In genomic region chr6:42454428-42454791, GRCh38 we compare ENCODE assay signal across 1 cellular context.
TF ChIP-seq lines count a peak whose summit lies in the region.

No MANE protein-coding gene starts in this region.

TF ChIP-seq in GM12878, 131 proteins besides CTCF, POLR2A, EP300 and RAD21 (continued from another document):
- TF ChIP-seq, protein P1, sequence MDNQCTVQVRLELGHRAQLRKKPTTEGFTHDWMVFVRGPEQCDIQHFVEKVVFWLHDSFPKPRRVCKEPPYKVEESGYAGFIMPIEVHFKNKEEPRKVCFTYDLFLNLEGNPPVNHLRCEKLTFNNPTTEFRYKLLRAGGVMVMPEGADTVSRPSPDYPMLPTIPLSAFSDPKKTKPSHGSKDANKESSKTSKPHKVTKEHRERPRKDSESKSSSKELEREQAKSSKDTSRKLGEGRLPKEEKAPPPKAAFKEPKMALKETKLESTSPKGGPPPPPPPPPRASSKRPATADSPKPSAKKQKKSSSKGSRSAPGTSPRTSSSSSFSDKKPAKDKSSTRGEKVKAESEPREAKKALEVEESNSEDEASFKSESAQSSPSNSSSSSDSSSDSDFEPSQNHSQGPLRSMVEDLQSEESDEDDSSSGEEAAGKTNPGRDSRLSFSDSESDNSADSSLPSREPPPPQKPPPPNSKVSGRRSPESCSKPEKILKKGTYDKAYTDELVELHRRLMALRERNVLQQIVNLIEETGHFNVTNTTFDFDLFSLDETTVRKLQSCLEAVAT (IDR thresholded peaks at IDR 0.05), result no peak
- no peak for TF ChIP-seq RAD51 (IDR thresholded peaks at IDR 0.05)
- no peak for TF ChIP-seq TAF1 (IDR thresholded peaks at IDR 0.05; ENCODE audit: borderline replicate concordance, low read depth, low read length)
- no peak for TF ChIP-seq SREBF1 (IDR thresholded peaks at IDR 0.05; ENCODE audit: low read length)
